8 cellular contexts compared by ENCODE assay signal in the genomic region with DNA sequence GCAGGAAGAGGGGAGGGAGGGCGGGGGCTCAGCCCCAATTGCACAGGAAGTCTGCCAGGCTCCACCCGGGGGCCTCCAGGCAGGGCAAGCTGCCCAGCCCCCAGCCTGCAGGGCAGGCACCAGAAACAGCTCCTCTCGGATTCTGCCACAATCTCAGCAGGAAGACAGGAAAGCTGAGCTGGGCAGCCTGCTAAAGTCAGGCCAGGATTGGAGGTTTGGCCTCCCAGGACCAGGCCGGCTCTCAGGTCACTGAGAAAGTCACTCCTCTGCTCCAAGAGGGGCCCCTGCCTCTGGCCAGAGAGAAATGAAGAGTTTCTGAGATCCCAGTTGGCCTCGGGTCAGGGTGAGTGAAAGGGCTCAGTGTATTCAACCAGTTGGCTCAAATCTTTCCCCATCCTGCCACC. TPM values are rescaled to one million over a fixed set of nuclear protein-coding genes. Genes with fewer than 3 reads are reported as not detected.
DNase-seq lines count a peak whose midpoint lies in the region; ATAC-seq and TF ChIP-seq lines count a peak whose summit lies in the region.

No MANE protein-coding gene starts in this region.

- H3K9ac ChIP-seq in parathyroid adenoma, result no peak overlapping the region

- peaks cover 71% of the 10 kb centered on the region for H3K4me1 ChIP-seq in RWPE2 (ENCODE audit: insufficient read depth, poor library complexity, severe bottlenecking)
- H3K4me1 ChIP-seq in parathyroid adenoma, result peaks cover 51% of the 10 kb centered on the region

- H3K4me2 ChIP-seq in parathyroid adenoma (ENCODE audit: low read length), result peak overlapping the region; percentile 33

- H3K79me2 ChIP-seq in parathyroid adenoma, result peaks cover 25% of the 10 kb centered on the region

- TF ChIP-seq CTCF in RWPE2 (IDR thresholded peaks at IDR 0.05; ENCODE audit: poor library complexity, severe bottlenecking) (no peak), epithelial cell of proximal tubule (conservative IDR thresholded peaks at IDR 0.05; ENCODE audit: low read depth, low read length) (no peak), parathyroid adenoma (IDR thresholded peaks at IDR 0.05) (no peak)

- no peak overlapping the region for H3K4me3 ChIP-seq in RWPE2 (ENCODE audit: severe bottlenecking)
- H3K4me3 ChIP-seq in epithelial cell of proximal tubule (ENCODE audit: low read depth, low read length), result peak overlapping the region; percentile 2
- H3K4me3 ChIP-seq in parathyroid adenoma (ENCODE audit: low read depth, low read length), result no peak overlapping the region

- H3K27ac ChIP-seq in RWPE2 (ENCODE audit: poor library complexity, severe bottlenecking) (peak overlapping the region; percentile 98), parathyroid adenoma (peak overlapping the region; percentile 89)

- H3K27me3 ChIP-seq in RWPE2 (ENCODE audit: insufficient read depth, poor library complexity, severe bottlenecking) (no peaks in the 10 kb centered on the region), parathyroid adenoma (ENCODE audit: control insufficient read depth, insufficient read depth, low read length) (no peaks in the 10 kb centered on the region)

- H2AFZ ChIP-seq in parathyroid adenoma, result no peak overlapping the region

- H3K36me3 ChIP-seq in RWPE2 (ENCODE audit: low read depth) (peaks cover 70% of the 10 kb centered on the region), parathyroid adenoma (ENCODE audit: control insufficient read depth, insufficient read depth, low read length) (no peaks in the 10 kb centered on the region)

- peak; percentile 19 for ATAC-seq in RWPE2 (ENCODE audit: low read depth)

- peak; percentile 61 for DNase-seq in ELF-1 (ENCODE audit: low read depth, low spot score)
- DNase-seq in RWPE2 (ENCODE audit: low spot score), result peak; percentile 69
- no peak for DNase-seq in epithelial cell of proximal tubule (ENCODE audit: low read depth)
- no peak for DNase-seq in NCI-H1694 treated with DMSO at 0.1 percent for 48 hours (lab: John Stamatoyannopoulos, UW)
- DNase-seq in NCI-H128 (lab: John Stamatoyannopoulos, UW; ENCODE audit: unreplicated experiment), result no peak
- DNase-seq in cerebellar nuclear complex (lab: John Stamatoyannopoulos, UW), result no peak
- no peak for DNase-seq in RKO (ENCODE audit: low spot score)

- H3K9me3 ChIP-seq in RWPE2 (ENCODE audit: severe bottlenecking), result no peaks in the 10 kb centered on the region
- no peaks in the 10 kb centered on the region for H3K9me3 ChIP-seq in parathyroid adenoma (ENCODE audit: control insufficient read depth, low read length)

RNA-seq across cellular contexts. Expression of a gene that starts 54.6 kb away (rescaled TPM):
- 12.4 and 14.6 TPM in 2 replicates for total RNA-seq in epithelial cell of proximal tubule

Comparison
In these comparisons a context has a peak if more than half of its experiments do, and no peak if none do; other contexts are left out.
1. DNase-seq: peak in ELF-1 (single experiment) and RWPE2 (single experiment); none in epithelial cell of proximal tubule (single experiment), NCI-H1694 treated with DMSO at 0.1 percent for 48 hours (single experiment), NCI-H128 (single experiment), cerebellar nuclear complex (0 of 2) and RKO (single experiment).